1 cellular context compared by ENCODE assay signal in genomic region chr12:106245767-106246166, GRCh38.
TF ChIP-seq lines count a peak whose summit lies in the region.

No MANE protein-coding gene starts in this region.

TF ChIP-seq in HepG2, 621 proteins besides CTCF, POLR2A, EP300 and RAD21:
- TF ChIP-seq ZNF775 (CRISPR knock-in tag; IDR thresholded peaks at IDR 0.05; ENCODE audit: borderline replicate concordance) (no peak), PRDM15 (CRISPR knock-in tag; IDR thresholded peaks at IDR 0.05) (no peak), HDAC6 (IDR thresholded peaks at IDR 0.05; ENCODE audit: low read depth, low read length) (no peak), ERF (CRISPR knock-in tag; IDR thresholded peaks at IDR 0.05) (no peak), PAF1 (CRISPR knock-in tag; IDR thresholded peaks at IDR 0.05) (no peak), ZNF501 (CRISPR knock-in tag; IDR thresholded peaks at IDR 0.05) (no peak), MXD3 (CRISPR knock-in tag; IDR thresholded peaks at IDR 0.05) (no peak), ZNF576 (CRISPR knock-in tag; IDR thresholded peaks at IDR 0.05) (no peak), ATF7 (IDR thresholded peaks at IDR 0.05) (no peak), ATF7 (CRISPR knock-in tag; IDR thresholded peaks at IDR 0.05) (no peak), RFXANK (CRISPR knock-in tag; IDR thresholded peaks at IDR 0.05) (no peak), ZSCAN20 (CRISPR knock-in tag; IDR thresholded peaks at IDR 0.05; ENCODE audit: borderline replicate concordance) (no peak), TGIF2 (CRISPR knock-in tag; IDR thresholded peaks at IDR 0.05) (no peak), KLF11 (CRISPR knock-in tag; IDR thresholded peaks at IDR 0.05) (no peak)
- TF ChIP-seq, protein P1, sequence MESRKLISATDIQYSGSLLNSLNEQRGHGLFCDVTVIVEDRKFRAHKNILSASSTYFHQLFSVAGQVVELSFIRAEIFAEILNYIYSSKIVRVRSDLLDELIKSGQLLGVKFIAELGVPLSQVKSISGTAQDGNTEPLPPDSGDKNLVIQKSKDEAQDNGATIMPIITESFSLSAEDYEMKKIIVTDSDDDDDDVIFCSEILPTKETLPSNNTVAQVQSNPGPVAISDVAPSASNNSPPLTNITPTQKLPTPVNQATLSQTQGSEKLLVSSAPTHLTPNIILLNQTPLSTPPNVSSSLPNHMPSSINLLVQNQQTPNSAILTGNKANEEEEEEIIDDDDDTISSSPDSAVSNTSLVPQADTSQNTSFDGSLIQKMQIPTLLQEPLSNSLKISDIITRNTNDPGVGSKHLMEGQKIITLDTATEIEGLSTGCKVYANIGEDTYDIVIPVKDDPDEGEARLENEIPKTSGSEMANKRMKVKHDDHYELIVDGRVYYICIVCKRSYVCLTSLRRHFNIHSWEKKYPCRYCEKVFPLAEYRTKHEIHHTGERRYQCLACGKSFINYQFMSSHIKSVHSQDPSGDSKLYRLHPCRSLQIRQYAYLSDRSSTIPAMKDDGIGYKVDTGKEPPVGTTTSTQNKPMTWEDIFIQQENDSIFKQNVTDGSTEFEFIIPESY (CRISPR knock-in tag; IDR thresholded peaks at IDR 0.05) = peak; percentile 76; the same call in 1 of the 2 replicates
- TF ChIP-seq, protein P2, sequence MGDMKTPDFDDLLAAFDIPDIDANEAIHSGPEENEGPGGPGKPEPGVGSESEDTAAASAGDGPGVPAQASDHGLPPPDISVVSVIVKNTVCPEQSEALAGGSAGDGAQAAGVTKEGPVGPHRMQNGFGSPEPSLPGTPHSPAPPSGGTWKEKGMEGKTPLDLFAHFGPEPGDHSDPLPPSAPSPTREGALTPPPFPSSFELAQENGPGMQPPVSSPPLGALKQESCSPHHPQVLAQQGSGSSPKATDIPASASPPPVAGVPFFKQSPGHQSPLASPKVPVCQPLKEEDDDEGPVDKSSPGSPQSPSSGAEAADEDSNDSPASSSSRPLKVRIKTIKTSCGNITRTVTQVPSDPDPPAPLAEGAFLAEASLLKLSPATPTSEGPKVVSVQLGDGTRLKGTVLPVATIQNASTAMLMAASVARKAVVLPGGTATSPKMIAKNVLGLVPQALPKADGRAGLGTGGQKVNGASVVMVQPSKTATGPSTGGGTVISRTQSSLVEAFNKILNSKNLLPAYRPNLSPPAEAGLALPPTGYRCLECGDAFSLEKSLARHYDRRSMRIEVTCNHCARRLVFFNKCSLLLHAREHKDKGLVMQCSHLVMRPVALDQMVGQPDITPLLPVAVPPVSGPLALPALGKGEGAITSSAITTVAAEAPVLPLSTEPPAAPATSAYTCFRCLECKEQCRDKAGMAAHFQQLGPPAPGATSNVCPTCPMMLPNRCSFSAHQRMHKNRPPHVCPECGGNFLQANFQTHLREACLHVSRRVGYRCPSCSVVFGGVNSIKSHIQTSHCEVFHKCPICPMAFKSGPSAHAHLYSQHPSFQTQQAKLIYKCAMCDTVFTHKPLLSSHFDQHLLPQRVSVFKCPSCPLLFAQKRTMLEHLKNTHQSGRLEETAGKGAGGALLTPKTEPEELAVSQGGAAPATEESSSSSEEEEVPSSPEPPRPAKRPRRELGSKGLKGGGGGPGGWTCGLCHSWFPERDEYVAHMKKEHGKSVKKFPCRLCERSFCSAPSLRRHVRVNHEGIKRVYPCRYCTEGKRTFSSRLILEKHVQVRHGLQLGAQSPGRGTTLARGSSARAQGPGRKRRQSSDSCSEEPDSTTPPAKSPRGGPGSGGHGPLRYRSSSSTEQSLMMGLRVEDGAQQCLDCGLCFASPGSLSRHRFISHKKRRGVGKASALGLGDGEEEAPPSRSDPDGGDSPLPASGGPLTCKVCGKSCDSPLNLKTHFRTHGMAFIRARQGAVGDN (CRISPR knock-in tag; IDR thresholded peaks at IDR 0.05) = peak; percentile 27; the same call in 1 of the 2 replicates
